In the genomic region with DNA sequence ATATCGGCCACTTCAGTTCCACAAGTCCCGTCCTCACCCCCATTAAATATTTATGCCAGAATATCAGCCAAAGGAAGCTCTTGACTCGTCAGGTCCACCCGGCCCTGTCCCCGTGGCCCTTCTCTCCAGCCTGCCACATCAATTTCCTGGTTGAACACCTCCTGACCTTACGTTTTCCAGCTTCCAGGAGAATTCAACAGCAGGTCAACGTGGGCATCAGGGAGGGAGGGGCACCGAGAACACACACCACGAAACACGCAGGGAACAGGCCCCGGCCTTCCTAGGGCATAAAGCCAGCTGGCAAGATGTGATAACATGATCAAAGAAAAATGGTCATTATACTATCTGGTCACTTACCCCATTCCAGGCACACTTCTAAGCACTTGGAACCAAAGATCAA, we compare ENCODE assay signal across 1 cellular context.
TF ChIP-seq lines count a peak whose summit lies in the region.

No MANE protein-coding gene starts in this region.

TF ChIP-seq in IMR-90, 13 proteins besides CTCF, POLR2A, EP300 and RAD21 (continued from another document):
- TF ChIP-seq MAFK (IDR thresholded peaks at IDR 0.05; ENCODE audit: low read depth, low read length) (no peak), CEBPB (IDR thresholded peaks at IDR 0.05; ENCODE audit: low read depth, low read length) (no peak), BHLHE40 (IDR thresholded peaks at IDR 0.05; ENCODE audit: low read depth, low read length) (no peak), RFX5 (IDR thresholded peaks at IDR 0.05; ENCODE audit: low read depth, low read length) (no peak), USF2 (IDR thresholded peaks at IDR 0.05; ENCODE audit: low read depth, low read length) (no peak)
